In genomic region chr14:52338282-52338681, GRCh38 we compare ENCODE assay signal across 12 cellular contexts. TPM values are rescaled to one million over a fixed set of nuclear protein-coding genes. Genes with fewer than 3 reads are reported as not detected.
DNase-seq lines count a peak whose midpoint lies in the region; ATAC-seq, FAIRE-seq and TF ChIP-seq lines count a peak whose summit lies in the region.
"Had no signal": no experiment of that assay in that cellular context is flagged by ENCODE, and none has a peak within 500 bp of the region (broad histone marks: within the 10 kb centered on the region; RNA-seq: fewer than 3 reads in every experiment).

No MANE protein-coding gene starts in this region.

- peak; percentile 56 for FAIRE-seq in A549 (lab: Jason Lieb, UNC)
- FAIRE-seq: colon had no signal

- TF ChIP-seq EP300 in A549 (IDR thresholded peaks at IDR 0.05), result no peak

- H3K4me2 ChIP-seq in A549, result peak overlapping the region; percentile 55

- DNase-seq in A549 (ENCODE audit: low read depth in 1 of 2, low spot score in 1 of 2) (peak; percentile 31 to 65), EL (peak; percentile 73), Panc1 (ENCODE audit: low read depth, low spot score) (peak; percentile 58), fibroblast of pulmonary artery (ENCODE audit: low read depth) (peak; percentile 74), activated gamma-delta T cell (lab: John Stamatoyannopoulos, UW) (no peak), NCI-H345 treated with DMSO at 0.1 percent for 48 hours (lab: John Stamatoyannopoulos, UW; ENCODE audit: unreplicated experiment) (no peak)
- no peak for DNase-seq in stimulated activated CD4-positive, alpha-beta T cell treated with anti-CD3 and anti-CD28 coated beads, Interleukin-15, amount 100 ng/mL, for 24 hours

- in situ Hi-C loops in Panc1 (cut with HindIII; ENCODE audit: low pct_unique_long_range_greater_than_20kb, low sequenced_read_pairs), result no loop called here

- no peak for TF ChIP-seq CTCF in A549 (IDR thresholded peaks at IDR 0.05)
- TF ChIP-seq CTCF in Panc1 (IDR thresholded peaks at IDR 0.05), result no peak
- no peak for TF ChIP-seq CTCF in fibroblast of pulmonary artery (IDR thresholded peaks at IDR 0.05; ENCODE audit: low read length, missing control alignments)

- H3K4me3 ChIP-seq in A549 (no peak overlapping the region), Panc1 (ENCODE audit: low read depth in 2 of 2, low read length in 2 of 2) (no peak overlapping the region), fibroblast of pulmonary artery (replicated peaks; ENCODE audit: low read depth, low read length) (no peak overlapping the region)
- H3K4me3 ChIP-seq: tibial nerve had no signal

- H3K9me3 ChIP-seq in A549, result no peaks in the 10 kb centered on the region
- no peaks in the 10 kb centered on the region for H3K9me3 ChIP-seq in Panc1 (ENCODE audit: control insufficient read depth, insufficient read depth, low read depth, low read length)
- H3K9me3 ChIP-seq: tibial nerve had no signal

- no peaks in the 10 kb centered on the region for H3K36me3 ChIP-seq in Panc1 (ENCODE audit: control insufficient read depth, insufficient read depth, low read length)
- H3K36me3 ChIP-seq: tibial nerve had no signal

- H3K4me1 ChIP-seq in A549 (peaks cover 22% of the 10 kb centered on the region), Panc1 (ENCODE audit: control insufficient read depth, insufficient read depth, low read length) (no peaks in the 10 kb centered on the region)

- POLR2A ChIA-PET in A549 (lab: Yijun Ruan, JAX) (no interaction called here), Panc1 (lab: Charles Lee) (no interaction called here)

- no peak for TF ChIP-seq RAD21 in A549 (conservative IDR thresholded peaks at IDR 0.05 in 1 of 2, IDR thresholded peaks at IDR 0.05 in 1 of 2)

- no peak for TF ChIP-seq POLR2A in A549 (IDR thresholded peaks at IDR 0.05; ENCODE audit: low read length)

- BruUV-seq in Panc1 (replicated peaks; lab: Mats Ljungman, UMichigan), result no TSS peak

- WGBS in A549 (ENCODE audit: missing lambda C conversion rate), result 48% methylated on average over 1 of the region's 1 CpG

- CTCF ChIA-PET in A549 (lab: Yijun Ruan, JAX) (no interaction called here), Panc1 (lab: Charles Lee) (no interaction called here)

- H3K27ac ChIP-seq in A549 (peak overlapping the region; percentile 20 to 30; a peak in 1 of 6 replicates), Panc1 (ENCODE audit: low read length) (no peak overlapping the region)
- H3K27ac ChIP-seq: tibial nerve had no signal

- ATAC-seq in A549, result peak; percentile 83 to 92; a peak in 5 of 6 replicates
- peak; percentile 63; the same call in 1 of the 2 replicates for ATAC-seq in Panc1
- ATAC-seq in GM21786 (IDR thresholded peaks at IDR 0.05; ENCODE audit: unreplicated experiment), result no peak

- no peaks in the 10 kb centered on the region for H3K27me3 ChIP-seq in Panc1 (ENCODE audit: control insufficient read depth, insufficient read depth, low read length)
- H3K27me3 ChIP-seq: tibial nerve had no signal

- intact Hi-C loops in Panc1 (cut with micrococcal nuclease; ENCODE audit: unreplicated experiment), result no loop called here

TF ChIP-seq in A549, 52 proteins besides CTCF, POLR2A, EP300 and RAD21 (continues in another document):
- TF ChIP-seq NR3C1 (IDR thresholded peaks at IDR 0.05), result no peak
- no peak for TF ChIP-seq HDAC2 (IDR thresholded peaks at IDR 0.05)
- no peak for TF ChIP-seq ZNF302 (CRISPR knock-in tag; IDR thresholded peaks at IDR 0.05)
- no peak for TF ChIP-seq ESRRA (IDR thresholded peaks at IDR 0.05; ENCODE audit: borderline replicate concordance, low read length)
- TF ChIP-seq REST (IDR thresholded peaks at IDR 0.05), result no peak
- TF ChIP-seq TFCP2L1 (CRISPR knock-in tag; IDR thresholded peaks at IDR 0.05), result no peak
- no peak for TF ChIP-seq ATOH8 (CRISPR knock-in tag; IDR thresholded peaks at IDR 0.05; ENCODE audit: low read depth)
- peak; percentile 34; the same call in 1 of the 2 replicates for TF ChIP-seq GATA3 (IDR thresholded peaks at IDR 0.05; ENCODE audit: borderline replicate concordance)
- TF ChIP-seq RNF2 (IDR thresholded peaks at IDR 0.05; ENCODE audit: borderline replicate concordance, low read depth), result no peak
- no peak for TF ChIP-seq SMC3 (IDR thresholded peaks at IDR 0.05)
- TF ChIP-seq RARB (CRISPR knock-in tag; IDR thresholded peaks at IDR 0.05), result no peak
- no peak for TF ChIP-seq ELK1 (IDR thresholded peaks at IDR 0.05; ENCODE audit: low read depth, low read length)
- no peak for TF ChIP-seq EHF (CRISPR knock-in tag; IDR thresholded peaks at IDR 0.05)
- no peak for TF ChIP-seq CHD4 (IDR thresholded peaks at IDR 0.05; ENCODE audit: borderline replicate concordance)
- no peak for TF ChIP-seq NFE2L2 (conservative IDR thresholded peaks at IDR 0.05; ENCODE audit: low read length)
- no peak for TF ChIP-seq PHF8 (IDR thresholded peaks at IDR 0.05; ENCODE audit: borderline replicate concordance, low read depth)
- TF ChIP-seq ZFP36 (IDR thresholded peaks at IDR 0.05; ENCODE audit: borderline replicate concordance, partially characterized antibody), result no peak
- TF ChIP-seq, protein P1, sequence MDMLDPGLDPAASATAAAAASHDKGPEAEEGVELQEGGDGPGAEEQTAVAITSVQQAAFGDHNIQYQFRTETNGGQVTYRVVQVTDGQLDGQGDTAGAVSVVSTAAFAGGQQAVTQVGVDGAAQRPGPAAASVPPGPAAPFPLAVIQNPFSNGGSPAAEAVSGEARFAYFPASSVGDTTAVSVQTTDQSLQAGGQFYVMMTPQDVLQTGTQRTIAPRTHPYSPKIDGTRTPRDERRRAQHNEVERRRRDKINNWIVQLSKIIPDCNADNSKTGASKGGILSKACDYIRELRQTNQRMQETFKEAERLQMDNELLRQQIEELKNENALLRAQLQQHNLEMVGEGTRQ (IDR thresholded peaks at IDR 0.05), result no peak
- 0 out of 2 replicates have a peak, but pooled peaks have one; percentile 49 for TF ChIP-seq JUNB (IDR thresholded peaks at IDR 0.05)
- no peak for TF ChIP-seq NPAS2 (CRISPR knock-in tag; IDR thresholded peaks at IDR 0.05; ENCODE audit: borderline replicate concordance)
- no peak for TF ChIP-seq ZC3H11A (IDR thresholded peaks at IDR 0.05)
- no peak for TF ChIP-seq FOSL2 (IDR thresholded peaks at IDR 0.05)
- peak; percentile 45; the same call in 1 of the 2 replicates for TF ChIP-seq FOSL2 (CRISPR knock-in tag; IDR thresholded peaks at IDR 0.05)
- no peak for TF ChIP-seq SREBF2 (IDR thresholded peaks at IDR 0.05)
- TF ChIP-seq JUN (IDR thresholded peaks at IDR 0.05), result no peak
- 0 out of 2 replicates have a peak, but pooled peaks have one; percentile 26 for TF ChIP-seq MAX (IDR thresholded peaks at IDR 0.05)
- TF ChIP-seq HOXB5 (CRISPR knock-in tag; IDR thresholded peaks at IDR 0.05), result no peak
- no peak for TF ChIP-seq KDM5A (IDR thresholded peaks at IDR 0.05)

RNA-seq across cellular contexts. Expression of gene PTGER2, which starts 24.2 kb away (rescaled TPM):
- polyA plus RNA-seq in A549 (2011; rRNA removed) (0.74 and 0.79 TPM in 2 replicates), A549 (2017; fragmentation: RNase III; extraction: RNeasy Plus Mini Kit Qiagen cat#74134 plus additional on column Dnase treatment) (0.51 to 1.2 TPM (median 0.55 TPM) in 3 replicates)
- 0.15 and 0.29 TPM in 2 replicates for polyA plus RNA-seq in A549 (2012; cell fraction: cytosol; rRNA removed)
- 0.05 and 0.13 TPM in 2 replicates for polyA plus RNA-seq in A549 (2012; cell fraction: nucleus; rRNA removed)
- 0.19 and 0.21 TPM in 2 replicates for polyA minus RNA-seq in A549 (2011; rRNA and poly(A)+ RNA removed)
- 0.41 TPM for total RNA-seq in Panc1 (2021; ENCODE audit: unreplicated experiment)
- 1.9 TPM for polyA plus RNA-seq in Panc1 (2012; ENCODE audit: insufficient read length)
- total RNA-seq: neural crest cell, SK-MEL-5 had no signal

Comparison
In these comparisons a context has a peak if more than half of its experiments do, and no peak if none do; other contexts are left out.
1. DNase-seq: peak in A549 (2 of 2), EL (single experiment), Panc1 (single experiment) and fibroblast of pulmonary artery (single experiment); none in stimulated activated CD4-positive, alpha-beta T cell treated with anti-CD3 and anti-CD28 coated beads, Interleukin-15, amount 100 ng/mL, for 24 hours (single experiment), activated gamma-delta T cell (single experiment) and NCI-H345 treated with DMSO at 0.1 percent for 48 hours (single experiment).